Comparison of ENCODE assay signal across 1 cellular context in the genomic region with DNA sequence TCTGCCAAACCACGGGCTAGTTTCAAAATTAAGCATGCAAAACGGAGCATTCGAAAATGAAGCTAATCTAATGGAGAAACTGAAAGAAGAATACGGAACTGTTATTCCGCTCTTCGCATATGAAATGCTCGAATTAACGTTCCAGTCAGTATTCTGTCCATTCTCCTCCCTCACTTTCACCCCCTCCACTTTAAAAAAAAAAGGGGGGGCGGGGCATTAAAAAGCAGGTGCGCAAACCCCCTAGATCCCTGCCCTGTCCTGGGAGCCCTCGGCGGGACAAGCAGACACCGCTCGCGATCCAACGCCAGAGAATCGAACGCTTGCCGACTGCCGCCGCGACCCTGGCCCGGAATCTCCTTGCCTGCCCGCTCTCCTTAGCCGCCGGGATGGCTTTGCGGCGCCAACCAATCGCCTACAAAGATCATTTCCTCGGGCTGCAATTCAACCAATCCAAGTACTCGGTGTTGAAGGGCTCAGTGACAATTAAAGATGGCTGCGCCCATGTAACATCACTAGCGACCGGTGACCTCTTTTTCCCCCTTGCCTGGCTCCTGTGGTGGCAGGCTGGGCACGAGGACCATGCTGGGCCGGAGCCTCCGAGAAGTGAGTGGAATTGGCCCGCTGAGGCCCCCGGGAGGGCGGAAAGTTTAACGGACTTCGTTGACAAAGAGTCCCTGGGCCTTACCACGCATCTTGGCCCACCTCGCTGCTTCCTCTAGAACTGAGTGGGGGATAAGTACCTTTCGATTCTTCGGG.
TF ChIP-seq lines count a peak whose summit lies in the region.

A gene with protein sequence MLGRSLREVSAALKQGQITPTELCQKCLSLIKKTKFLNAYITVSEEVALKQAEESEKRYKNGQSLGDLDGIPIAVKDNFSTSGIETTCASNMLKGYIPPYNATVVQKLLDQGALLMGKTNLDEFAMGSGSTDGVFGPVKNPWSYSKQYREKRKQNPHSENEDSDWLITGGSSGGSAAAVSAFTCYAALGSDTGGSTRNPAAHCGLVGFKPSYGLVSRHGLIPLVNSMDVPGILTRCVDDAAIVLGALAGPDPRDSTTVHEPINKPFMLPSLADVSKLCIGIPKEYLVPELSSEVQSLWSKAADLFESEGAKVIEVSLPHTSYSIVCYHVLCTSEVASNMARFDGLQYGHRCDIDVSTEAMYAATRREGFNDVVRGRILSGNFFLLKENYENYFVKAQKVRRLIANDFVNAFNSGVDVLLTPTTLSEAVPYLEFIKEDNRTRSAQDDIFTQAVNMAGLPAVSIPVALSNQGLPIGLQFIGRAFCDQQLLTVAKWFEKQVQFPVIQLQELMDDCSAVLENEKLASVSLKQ (plus strand): TSS at position 476 of the 756 bp plus-strand sequence. CDS start 104 bp downstream, at position 580.
A gene with protein sequence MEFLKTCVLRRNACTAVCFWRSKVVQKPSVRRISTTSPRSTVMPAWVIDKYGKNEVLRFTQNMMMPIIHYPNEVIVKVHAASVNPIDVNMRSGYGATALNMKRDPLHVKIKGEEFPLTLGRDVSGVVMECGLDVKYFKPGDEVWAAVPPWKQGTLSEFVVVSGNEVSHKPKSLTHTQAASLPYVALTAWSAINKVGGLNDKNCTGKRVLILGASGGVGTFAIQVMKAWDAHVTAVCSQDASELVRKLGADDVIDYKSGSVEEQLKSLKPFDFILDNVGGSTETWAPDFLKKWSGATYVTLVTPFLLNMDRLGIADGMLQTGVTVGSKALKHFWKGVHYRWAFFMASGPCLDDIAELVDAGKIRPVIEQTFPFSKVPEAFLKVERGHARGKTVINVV (minus strand): TSS at position 396 of the 756 bp plus-strand sequence. CDS start 477 bp downstream, outside the sequence.

TF ChIP-seq in HEK293, 187 proteins besides CTCF, POLR2A, EP300 and RAD21 (continued from another document and continues in another):
- TF ChIP-seq, protein P1, sequence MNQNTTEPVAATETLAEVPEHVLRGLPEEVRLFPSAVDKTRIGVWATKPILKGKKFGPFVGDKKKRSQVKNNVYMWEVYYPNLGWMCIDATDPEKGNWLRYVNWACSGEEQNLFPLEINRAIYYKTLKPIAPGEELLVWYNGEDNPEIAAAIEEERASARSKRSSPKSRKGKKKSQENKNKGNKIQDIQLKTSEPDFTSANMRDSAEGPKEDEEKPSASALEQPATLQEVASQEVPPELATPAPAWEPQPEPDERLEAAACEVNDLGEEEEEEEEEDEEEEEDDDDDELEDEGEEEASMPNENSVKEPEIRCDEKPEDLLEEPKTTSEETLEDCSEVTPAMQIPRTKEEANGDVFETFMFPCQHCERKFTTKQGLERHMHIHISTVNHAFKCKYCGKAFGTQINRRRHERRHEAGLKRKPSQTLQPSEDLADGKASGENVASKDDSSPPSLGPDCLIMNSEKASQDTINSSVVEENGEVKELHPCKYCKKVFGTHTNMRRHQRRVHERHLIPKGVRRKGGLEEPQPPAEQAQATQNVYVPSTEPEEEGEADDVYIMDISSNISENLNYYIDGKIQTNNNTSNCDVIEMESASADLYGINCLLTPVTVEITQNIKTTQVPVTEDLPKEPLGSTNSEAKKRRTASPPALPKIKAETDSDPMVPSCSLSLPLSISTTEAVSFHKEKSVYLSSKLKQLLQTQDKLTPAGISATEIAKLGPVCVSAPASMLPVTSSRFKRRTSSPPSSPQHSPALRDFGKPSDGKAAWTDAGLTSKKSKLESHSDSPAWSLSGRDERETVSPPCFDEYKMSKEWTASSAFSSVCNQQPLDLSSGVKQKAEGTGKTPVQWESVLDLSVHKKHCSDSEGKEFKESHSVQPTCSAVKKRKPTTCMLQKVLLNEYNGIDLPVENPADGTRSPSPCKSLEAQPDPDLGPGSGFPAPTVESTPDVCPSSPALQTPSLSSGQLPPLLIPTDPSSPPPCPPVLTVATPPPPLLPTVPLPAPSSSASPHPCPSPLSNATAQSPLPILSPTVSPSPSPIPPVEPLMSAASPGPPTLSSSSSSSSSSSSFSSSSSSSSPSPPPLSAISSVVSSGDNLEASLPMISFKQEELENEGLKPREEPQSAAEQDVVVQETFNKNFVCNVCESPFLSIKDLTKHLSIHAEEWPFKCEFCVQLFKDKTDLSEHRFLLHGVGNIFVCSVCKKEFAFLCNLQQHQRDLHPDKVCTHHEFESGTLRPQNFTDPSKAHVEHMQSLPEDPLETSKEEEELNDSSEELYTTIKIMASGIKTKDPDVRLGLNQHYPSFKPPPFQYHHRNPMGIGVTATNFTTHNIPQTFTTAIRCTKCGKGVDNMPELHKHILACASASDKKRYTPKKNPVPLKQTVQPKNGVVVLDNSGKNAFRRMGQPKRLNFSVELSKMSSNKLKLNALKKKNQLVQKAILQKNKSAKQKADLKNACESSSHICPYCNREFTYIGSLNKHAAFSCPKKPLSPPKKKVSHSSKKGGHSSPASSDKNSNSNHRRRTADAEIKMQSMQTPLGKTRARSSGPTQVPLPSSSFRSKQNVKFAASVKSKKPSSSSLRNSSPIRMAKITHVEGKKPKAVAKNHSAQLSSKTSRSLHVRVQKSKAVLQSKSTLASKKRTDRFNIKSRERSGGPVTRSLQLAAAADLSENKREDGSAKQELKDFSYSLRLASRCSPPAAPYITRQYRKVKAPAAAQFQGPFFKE (tag by site-specific recombination; IDR thresholded peaks at IDR 0.05; ENCODE audit: borderline replicate concordance): no peak
- TF ChIP-seq MZF1 (tag by site-specific recombination; IDR thresholded peaks at IDR 0.05; ENCODE audit: borderline replicate concordance) (no peak), KLF7 (tag by site-specific recombination; IDR thresholded peaks at IDR 0.05; ENCODE audit: borderline replicate concordance) (no peak), ZSCAN30 (tag by site-specific recombination; IDR thresholded peaks at IDR 0.05) (no peak), ZNF223 (tag by site-specific recombination; IDR thresholded peaks at IDR 0.05) (no peak), ZFP69B (tag by site-specific recombination; IDR thresholded peaks at IDR 0.05) (no peak), ZNF426 (tag by site-specific recombination; IDR thresholded peaks at IDR 0.05) (no peak), ZEB2 (tag by site-specific recombination; IDR thresholded peaks at IDR 0.05) (peak; percentile 65), ZNF2 (tag by site-specific recombination; IDR thresholded peaks at IDR 0.05) (peak; percentile 75; the same call in 1 of the 2 replicates), ZNF292 (tag by site-specific recombination; IDR thresholded peaks at IDR 0.05; ENCODE audit: borderline replicate concordance, low read depth) (no peak), GLI4 (tag by site-specific recombination; IDR thresholded peaks at IDR 0.05) (no peak), ZNF433 (tag by site-specific recombination; IDR thresholded peaks at IDR 0.05; ENCODE audit: low read depth) (no peak), ZNF623 (tag by site-specific recombination; IDR thresholded peaks at IDR 0.05) (no peak), ZNF341 (tag by site-specific recombination; IDR thresholded peaks at IDR 0.05; ENCODE audit: low read depth) (peak; percentile 67), EGR2 (tag by site-specific recombination; IDR thresholded peaks at IDR 0.05; ENCODE audit: low read depth) (no peak), ZNF777 (tag by site-specific recombination; IDR thresholded peaks at IDR 0.05; ENCODE audit: borderline replicate concordance) (no peak), KLF1 (tag by site-specific recombination; IDR thresholded peaks at IDR 0.05) (no peak), ZNF514 (tag by site-specific recombination; IDR thresholded peaks at IDR 0.05) (no peak), ZNF16 (tag by site-specific recombination; IDR thresholded peaks at IDR 0.05; ENCODE audit: low read depth) (no peak), ZNF544 (tag by site-specific recombination; IDR thresholded peaks at IDR 0.05) (no peak), ZNF202 (tag by site-specific recombination; IDR thresholded peaks at IDR 0.05; ENCODE audit: borderline replicate concordance) (no peak), ZNF629 (tag by site-specific recombination; IDR thresholded peaks at IDR 0.05) (peak; percentile 17; the same call in 1 of the 2 replicates), ZNF404 (tag by site-specific recombination; IDR thresholded peaks at IDR 0.05) (no peak), ZNF24 (tag by site-specific recombination; IDR thresholded peaks at IDR 0.05) (no peak), SCRT2 (tag by site-specific recombination; IDR thresholded peaks at IDR 0.05) (no peak), YY2 (tag by site-specific recombination; IDR thresholded peaks at IDR 0.05) (peak; percentile 94), BCL11B (tag by site-specific recombination; IDR thresholded peaks at IDR 0.05; ENCODE audit: low read depth) (no peak), KLF10 (tag by site-specific recombination; IDR thresholded peaks at IDR 0.05) (0 out of 2 replicates have a peak, but pooled peaks have one; percentile 28), ZNF596 (tag by site-specific recombination; IDR thresholded peaks at IDR 0.05) (no peak), TCF7L2 (IDR thresholded peaks at IDR 0.05; ENCODE audit: borderline replicate concordance, low read depth, low read length) (peak; percentile 60; the same call in 1 of the 2 replicates), ZNF768 (tag by site-specific recombination; IDR thresholded peaks at IDR 0.05) (no peak), FEZF1 (tag by site-specific recombination; IDR thresholded peaks at IDR 0.05) (no peak), ZNF391 (tag by site-specific recombination; IDR thresholded peaks at IDR 0.05; ENCODE audit: borderline replicate concordance, low read depth) (peak; percentile 65; the same call in 1 of the 2 replicates)
- TF ChIP-seq, protein P2, sequence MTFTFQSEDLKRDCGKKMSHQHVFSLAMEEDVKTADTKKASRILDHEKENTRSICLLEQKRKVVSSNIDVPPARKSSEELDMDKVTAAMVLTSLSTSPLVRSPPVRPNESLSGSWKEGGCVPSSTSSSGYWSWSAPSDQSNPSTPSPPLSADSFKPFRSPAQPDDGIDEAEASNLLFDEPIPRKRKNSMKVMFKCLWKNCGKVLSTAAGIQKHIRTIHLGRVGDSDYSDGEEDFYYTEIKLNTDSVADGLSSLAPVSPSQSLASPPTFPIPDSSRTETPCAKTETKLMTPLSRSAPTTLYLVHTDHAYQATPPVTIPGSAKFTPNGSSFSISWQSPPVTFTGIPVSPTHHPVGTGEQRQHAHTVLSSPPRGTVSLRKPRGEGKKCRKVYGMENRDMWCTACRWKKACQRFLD (tag by site-specific recombination; IDR thresholded peaks at IDR 0.05): peak; percentile 78
- TF ChIP-seq, protein P3, sequence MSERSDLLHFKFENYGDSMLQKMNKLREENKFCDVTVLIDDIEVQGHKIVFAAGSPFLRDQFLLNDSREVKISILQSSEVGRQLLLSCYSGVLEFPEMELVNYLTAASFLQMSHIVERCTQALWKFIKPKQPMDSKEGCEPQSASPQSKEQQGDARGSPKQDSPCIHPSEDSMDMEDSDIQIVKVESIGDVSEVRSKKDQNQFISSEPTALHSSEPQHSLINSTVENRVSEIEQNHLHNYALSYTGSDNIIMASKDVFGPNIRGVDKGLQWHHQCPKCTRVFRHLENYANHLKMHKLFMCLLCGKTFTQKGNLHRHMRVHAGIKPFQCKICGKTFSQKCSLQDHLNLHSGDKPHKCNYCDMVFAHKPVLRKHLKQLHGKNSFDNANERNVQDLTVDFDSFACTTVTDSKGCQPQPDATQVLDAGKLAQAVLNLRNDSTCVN (tag by site-specific recombination; optimal IDR thresholded peaks at IDR 0.05): peak; percentile 24
- TF ChIP-seq, protein P4, sequence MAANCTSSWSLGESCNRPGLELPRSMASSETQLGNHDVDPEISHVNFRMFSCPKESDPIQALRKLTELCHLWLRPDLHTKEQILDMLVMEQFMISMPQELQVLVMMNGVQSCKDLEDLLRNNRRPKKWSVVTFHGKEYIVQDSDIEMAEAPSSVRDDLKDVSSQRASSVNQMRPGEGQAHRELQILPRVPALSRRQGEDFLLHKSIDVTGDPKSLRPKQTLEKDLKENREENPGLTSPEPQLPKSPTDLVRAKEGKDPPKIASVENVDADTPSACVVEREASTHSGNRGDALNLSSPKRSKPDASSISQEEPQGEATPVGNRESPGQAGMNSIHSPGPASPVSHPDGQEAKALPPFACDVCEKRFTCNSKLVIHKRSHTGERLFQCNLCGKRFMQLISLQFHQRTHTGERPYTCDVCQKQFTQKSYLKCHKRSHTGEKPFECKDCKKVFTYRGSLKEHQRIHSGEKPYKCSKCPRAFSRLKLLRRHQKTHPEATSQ (tag by site-specific recombination; IDR thresholded peaks at IDR 0.05): 0 out of 2 replicates have a peak, but pooled peaks have one; percentile 24
- TF ChIP-seq, protein P5, sequence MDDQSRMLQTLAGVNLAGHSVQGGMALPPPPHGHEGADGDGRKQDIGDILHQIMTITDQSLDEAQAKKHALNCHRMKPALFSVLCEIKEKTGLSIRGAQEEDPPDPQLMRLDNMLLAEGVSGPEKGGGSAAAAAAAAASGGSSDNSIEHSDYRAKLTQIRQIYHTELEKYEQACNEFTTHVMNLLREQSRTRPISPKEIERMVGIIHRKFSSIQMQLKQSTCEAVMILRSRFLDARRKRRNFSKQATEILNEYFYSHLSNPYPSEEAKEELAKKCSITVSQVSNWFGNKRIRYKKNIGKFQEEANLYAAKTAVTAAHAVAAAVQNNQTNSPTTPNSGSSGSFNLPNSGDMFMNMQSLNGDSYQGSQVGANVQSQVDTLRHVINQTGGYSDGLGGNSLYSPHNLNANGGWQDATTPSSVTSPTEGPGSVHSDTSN (CRISPR knock-in tag; IDR thresholded peaks at IDR 0.05): 0 out of 2 replicates have a peak, but pooled peaks have one; percentile 24
- TF ChIP-seq, protein P6, sequence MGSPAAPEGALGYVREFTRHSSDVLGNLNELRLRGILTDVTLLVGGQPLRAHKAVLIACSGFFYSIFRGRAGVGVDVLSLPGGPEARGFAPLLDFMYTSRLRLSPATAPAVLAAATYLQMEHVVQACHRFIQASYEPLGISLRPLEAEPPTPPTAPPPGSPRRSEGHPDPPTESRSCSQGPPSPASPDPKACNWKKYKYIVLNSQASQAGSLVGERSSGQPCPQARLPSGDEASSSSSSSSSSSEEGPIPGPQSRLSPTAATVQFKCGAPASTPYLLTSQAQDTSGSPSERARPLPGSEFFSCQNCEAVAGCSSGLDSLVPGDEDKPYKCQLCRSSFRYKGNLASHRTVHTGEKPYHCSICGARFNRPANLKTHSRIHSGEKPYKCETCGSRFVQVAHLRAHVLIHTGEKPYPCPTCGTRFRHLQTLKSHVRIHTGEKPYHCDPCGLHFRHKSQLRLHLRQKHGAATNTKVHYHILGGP (tag by site-specific recombination; IDR thresholded peaks at IDR 0.05): no peak
- TF ChIP-seq, protein P7, sequence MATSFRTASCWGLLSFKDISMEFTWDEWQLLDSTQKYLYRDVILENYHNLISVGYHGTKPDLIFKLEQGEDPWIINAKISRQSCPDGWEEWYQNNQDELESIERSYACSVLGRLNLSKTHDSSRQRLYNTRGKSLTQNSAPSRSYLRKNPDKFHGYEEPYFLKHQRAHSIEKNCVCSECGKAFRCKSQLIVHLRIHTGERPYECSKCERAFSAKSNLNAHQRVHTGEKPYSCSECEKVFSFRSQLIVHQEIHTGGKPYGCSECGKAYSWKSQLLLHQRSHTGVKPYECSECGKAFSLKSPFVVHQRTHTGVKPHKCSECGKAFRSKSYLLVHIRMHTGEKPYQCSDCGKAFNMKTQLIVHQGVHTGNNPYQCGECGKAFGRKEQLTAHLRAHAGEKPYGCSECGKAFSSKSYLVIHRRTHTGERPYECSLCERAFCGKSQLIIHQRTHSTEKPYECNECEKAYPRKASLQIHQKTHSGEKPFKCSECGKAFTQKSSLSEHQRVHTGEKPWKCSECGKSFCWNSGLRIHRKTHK (tag by site-specific recombination; IDR thresholded peaks at IDR 0.05): no peak
